Comparison of ENCODE assay signal across 1 cellular context in genomic region chr4:48877827-48878535, GRCh38.
TF ChIP-seq lines count a peak whose summit lies in the region.

No MANE protein-coding gene starts in this region.

TF ChIP-seq in K562, 482 proteins besides CTCF, POLR2A, EP300 and RAD21:
- TF ChIP-seq HDAC6 (IDR thresholded peaks at IDR 0.05; ENCODE audit: low read depth, low read length): no peak
- no peak for TF ChIP-seq EWSR1 (IDR thresholded peaks at IDR 0.05; ENCODE audit: borderline replicate concordance, low read depth, partially characterized antibody)
- no peak for TF ChIP-seq CBX3 (IDR thresholded peaks at IDR 0.05; ENCODE audit: borderline replicate concordance in 1 of 2, low read length in 2 of 2)
- TF ChIP-seq ATF7 (IDR thresholded peaks at IDR 0.05): no peak
- TF ChIP-seq, protein P1, sequence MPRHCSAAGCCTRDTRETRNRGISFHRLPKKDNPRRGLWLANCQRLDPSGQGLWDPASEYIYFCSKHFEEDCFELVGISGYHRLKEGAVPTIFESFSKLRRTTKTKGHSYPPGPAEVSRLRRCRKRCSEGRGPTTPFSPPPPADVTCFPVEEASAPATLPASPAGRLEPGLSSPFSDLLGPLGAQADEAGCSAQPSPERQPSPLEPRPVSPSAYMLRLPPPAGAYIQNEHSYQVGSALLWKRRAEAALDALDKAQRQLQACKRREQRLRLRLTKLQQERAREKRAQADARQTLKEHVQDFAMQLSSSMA (CRISPR knock-in tag; IDR thresholded peaks at IDR 0.05): no peak
- no peak for TF ChIP-seq POLR2H (tag; IDR thresholded peaks at IDR 0.05; ENCODE audit: low read depth)
- TF ChIP-seq, protein P2, sequence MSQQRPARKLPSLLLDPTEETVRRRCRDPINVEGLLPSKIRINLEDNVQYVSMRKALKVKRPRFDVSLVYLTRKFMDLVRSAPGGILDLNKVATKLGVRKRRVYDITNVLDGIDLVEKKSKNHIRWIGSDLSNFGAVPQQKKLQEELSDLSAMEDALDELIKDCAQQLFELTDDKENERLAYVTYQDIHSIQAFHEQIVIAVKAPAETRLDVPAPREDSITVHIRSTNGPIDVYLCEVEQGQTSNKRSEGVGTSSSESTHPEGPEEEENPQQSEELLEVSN (IDR thresholded peaks at IDR 0.05; ENCODE audit: borderline replicate concordance in 1 of 2, extremely low read depth in 1 of 2, insufficient read depth in 1 of 2, insufficient read length in 1 of 2, low read depth in 1 of 2, low read length in 1 of 2, poor library complexity in 1 of 2, severe bottlenecking in 1 of 2): no peak
- TF ChIP-seq PML (IDR thresholded peaks at IDR 0.05; ENCODE audit: low read length): no peak
- no peak for TF ChIP-seq MCM3 (IDR thresholded peaks at IDR 0.05)
- TF ChIP-seq NCOA4 (IDR thresholded peaks at IDR 0.05; ENCODE audit: partially characterized antibody): no peak
